In the genomic region with DNA sequence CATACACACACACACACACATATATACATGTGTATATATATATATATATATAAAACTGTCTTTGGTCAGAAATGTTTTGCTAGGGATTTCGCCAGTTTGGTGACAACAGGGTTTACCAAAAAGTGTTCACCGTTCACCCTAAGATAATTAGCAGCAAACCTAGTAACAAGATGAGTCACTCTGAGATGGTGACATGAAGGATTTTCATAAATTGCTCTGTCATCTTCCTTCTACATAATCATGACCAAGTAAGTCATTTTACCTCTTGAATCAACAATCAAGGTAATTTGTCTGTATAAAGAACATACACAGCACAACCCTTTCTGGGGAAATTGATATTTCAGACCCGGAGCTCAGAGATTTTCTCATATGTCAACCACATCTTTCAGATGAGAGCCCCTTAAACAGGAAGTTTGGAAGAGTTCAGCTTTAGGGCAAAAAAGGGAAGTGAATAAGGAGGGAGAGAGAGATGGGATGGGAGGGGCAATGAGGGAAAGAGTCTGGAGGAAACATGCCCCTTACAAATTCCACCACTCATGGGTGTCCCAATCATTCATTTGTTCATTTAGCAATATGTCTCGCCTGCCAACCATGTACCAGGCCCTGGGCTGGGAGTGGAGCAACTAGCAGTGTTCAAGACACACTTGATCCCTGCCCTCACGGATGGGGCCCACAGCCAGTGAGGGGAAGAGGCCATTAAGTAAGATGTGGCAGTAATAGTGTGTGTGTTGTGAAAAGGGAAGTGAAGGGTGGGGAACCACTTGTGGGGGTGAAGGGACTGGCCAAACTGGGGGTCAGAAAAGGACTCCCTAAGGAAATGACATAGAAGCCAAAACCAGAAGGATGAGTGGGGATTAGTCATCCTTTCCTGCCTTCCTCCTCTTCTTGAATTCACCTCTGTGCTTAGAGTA, we compare ENCODE assay signal across 10 cellular contexts.
DNase-seq lines count a peak whose midpoint lies in the region; ATAC-seq and TF ChIP-seq lines count a peak whose summit lies in the region.
"Had no signal": no experiment of that assay in that cellular context is flagged by ENCODE, and none has a peak within 500 bp of the region (broad histone marks: within the 10 kb centered on the region; RNA-seq: fewer than 3 reads in every experiment).

No MANE protein-coding gene starts in this region.

- ATAC-seq in GM19351 (IDR thresholded peaks at IDR 0.05; ENCODE audit: unreplicated experiment) (peak; percentile 63), HG02884 (IDR thresholded peaks at IDR 0.05; ENCODE audit: unreplicated experiment) (no peak)

- TF ChIP-seq POLR2A in sigmoid colon (IDR thresholded peaks at IDR 0.05) (no peak), stomach (IDR thresholded peaks at IDR 0.05) (no peak)

- H3K36me3 ChIP-seq in sigmoid colon (no peaks in the 10 kb centered on the region), stomach (no peaks in the 10 kb centered on the region)
- H3K36me3 ChIP-seq: vagina had no signal

- DNase-seq in SIG-M5 treated with dmso at 0.1 percent for 504 hours (lab: John Stamatoyannopoulos, UW; ENCODE audit: unreplicated experiment) (peak; percentile 100), globus pallidus (ENCODE audit: low spot score) (peak; percentile 46), sigmoid colon (peak; percentile 81), stomach (no peak), NCI-H2171 treated with DMSO at 0.1 percent for 48 hours (lab: John Stamatoyannopoulos, UW) (no peak), NCI-H1694 treated with DMSO at 0.1 percent for 48 hours (lab: John Stamatoyannopoulos, UW) (no peak)
- DNase-seq: stimulated activated CD4-positive, alpha-beta T cell treated with anti-CD3 and anti-CD28 coated beads, Interleukin-1b, Interleukin-23, amount 100 ng/mL, for 48 hours had no signal

- TF ChIP-seq EP300 in sigmoid colon (IDR thresholded peaks at IDR 0.05) (no peak), stomach (IDR thresholded peaks at IDR 0.05) (no peak)

- intact Hi-C loops in sigmoid colon (cut with DNase I): no loop called here
- intact Hi-C loops in stomach (cut with DNase I; ENCODE audit: low total_unique reads): no loop called here

- TF ChIP-seq CTCF in sigmoid colon (IDR thresholded peaks at IDR 0.05) (no peak), stomach (IDR thresholded peaks at IDR 0.05) (no peak)

- no peak overlapping the region for H3K27ac ChIP-seq in sigmoid colon
- H3K27ac ChIP-seq in stomach: peak overlapping the region in 2 of 5 donors; percentile 62 to 70
- H3K27ac ChIP-seq: vagina had no signal

- no peaks in the 10 kb centered on the region for H3K9me3 ChIP-seq in sigmoid colon
- H3K9me3 ChIP-seq in stomach: no peaks in the 10 kb centered on the region
- H3K9me3 ChIP-seq: vagina had no signal

- H3K27me3 ChIP-seq in sigmoid colon (no peaks in the 10 kb centered on the region), stomach (peaks cover 0 to 4% (median 0%) of the 10 kb centered on the region in 3 donors)
- H3K27me3 ChIP-seq: vagina had no signal

- H3K4me1 ChIP-seq in sigmoid colon: peaks cover 0 to 4% (median 0%) of the 10 kb centered on the region in 4 donors
- H3K4me1 ChIP-seq in stomach: no peaks in the 10 kb centered on the region
- H3K4me1 ChIP-seq: vagina had no signal

- H3K4me3 ChIP-seq in sigmoid colon: no peak overlapping the region
- no peak overlapping the region for H3K4me3 ChIP-seq in stomach
- H3K4me3 ChIP-seq: vagina had no signal

- 50 to 71% methylated on average over 5 of the region's 5 CpGs for WGBS in sigmoid colon, 2 donors
- WGBS in stomach, 5 donors: 62 to 73% (median 71%) methylated on average over 5 of the region's 5 CpGs

Comparison
In these comparisons a context has a peak if more than half of its experiments do, and no peak if none do; other contexts are left out.
1. DNase-seq: peak in SIG-M5 treated with dmso at 0.1 percent for 504 hours (single experiment), globus pallidus (single experiment) and sigmoid colon (single experiment); none in stomach (single experiment), NCI-H2171 treated with DMSO at 0.1 percent for 48 hours (single experiment) and NCI-H1694 treated with DMSO at 0.1 percent for 48 hours (single experiment).